ENCODE assay signal across 1 cellular context in genomic region chr2:190889175-190889943, GRCh38.
TF ChIP-seq lines count a peak whose summit lies in the region.

No MANE protein-coding gene starts in this region.

TF ChIP-seq in GM23338, 12 proteins besides CTCF, POLR2A, EP300 and RAD21 (continued from another document):
- TF ChIP-seq, protein P1, sequence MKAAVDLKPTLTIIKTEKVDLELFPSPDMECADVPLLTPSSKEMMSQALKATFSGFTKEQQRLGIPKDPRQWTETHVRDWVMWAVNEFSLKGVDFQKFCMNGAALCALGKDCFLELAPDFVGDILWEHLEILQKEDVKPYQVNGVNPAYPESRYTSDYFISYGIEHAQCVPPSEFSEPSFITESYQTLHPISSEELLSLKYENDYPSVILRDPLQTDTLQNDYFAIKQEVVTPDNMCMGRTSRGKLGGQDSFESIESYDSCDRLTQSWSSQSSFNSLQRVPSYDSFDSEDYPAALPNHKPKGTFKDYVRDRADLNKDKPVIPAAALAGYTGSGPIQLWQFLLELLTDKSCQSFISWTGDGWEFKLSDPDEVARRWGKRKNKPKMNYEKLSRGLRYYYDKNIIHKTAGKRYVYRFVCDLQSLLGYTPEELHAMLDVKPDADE (IDR thresholded peaks at IDR 0.05): no peak
- TF ChIP-seq, protein P2, sequence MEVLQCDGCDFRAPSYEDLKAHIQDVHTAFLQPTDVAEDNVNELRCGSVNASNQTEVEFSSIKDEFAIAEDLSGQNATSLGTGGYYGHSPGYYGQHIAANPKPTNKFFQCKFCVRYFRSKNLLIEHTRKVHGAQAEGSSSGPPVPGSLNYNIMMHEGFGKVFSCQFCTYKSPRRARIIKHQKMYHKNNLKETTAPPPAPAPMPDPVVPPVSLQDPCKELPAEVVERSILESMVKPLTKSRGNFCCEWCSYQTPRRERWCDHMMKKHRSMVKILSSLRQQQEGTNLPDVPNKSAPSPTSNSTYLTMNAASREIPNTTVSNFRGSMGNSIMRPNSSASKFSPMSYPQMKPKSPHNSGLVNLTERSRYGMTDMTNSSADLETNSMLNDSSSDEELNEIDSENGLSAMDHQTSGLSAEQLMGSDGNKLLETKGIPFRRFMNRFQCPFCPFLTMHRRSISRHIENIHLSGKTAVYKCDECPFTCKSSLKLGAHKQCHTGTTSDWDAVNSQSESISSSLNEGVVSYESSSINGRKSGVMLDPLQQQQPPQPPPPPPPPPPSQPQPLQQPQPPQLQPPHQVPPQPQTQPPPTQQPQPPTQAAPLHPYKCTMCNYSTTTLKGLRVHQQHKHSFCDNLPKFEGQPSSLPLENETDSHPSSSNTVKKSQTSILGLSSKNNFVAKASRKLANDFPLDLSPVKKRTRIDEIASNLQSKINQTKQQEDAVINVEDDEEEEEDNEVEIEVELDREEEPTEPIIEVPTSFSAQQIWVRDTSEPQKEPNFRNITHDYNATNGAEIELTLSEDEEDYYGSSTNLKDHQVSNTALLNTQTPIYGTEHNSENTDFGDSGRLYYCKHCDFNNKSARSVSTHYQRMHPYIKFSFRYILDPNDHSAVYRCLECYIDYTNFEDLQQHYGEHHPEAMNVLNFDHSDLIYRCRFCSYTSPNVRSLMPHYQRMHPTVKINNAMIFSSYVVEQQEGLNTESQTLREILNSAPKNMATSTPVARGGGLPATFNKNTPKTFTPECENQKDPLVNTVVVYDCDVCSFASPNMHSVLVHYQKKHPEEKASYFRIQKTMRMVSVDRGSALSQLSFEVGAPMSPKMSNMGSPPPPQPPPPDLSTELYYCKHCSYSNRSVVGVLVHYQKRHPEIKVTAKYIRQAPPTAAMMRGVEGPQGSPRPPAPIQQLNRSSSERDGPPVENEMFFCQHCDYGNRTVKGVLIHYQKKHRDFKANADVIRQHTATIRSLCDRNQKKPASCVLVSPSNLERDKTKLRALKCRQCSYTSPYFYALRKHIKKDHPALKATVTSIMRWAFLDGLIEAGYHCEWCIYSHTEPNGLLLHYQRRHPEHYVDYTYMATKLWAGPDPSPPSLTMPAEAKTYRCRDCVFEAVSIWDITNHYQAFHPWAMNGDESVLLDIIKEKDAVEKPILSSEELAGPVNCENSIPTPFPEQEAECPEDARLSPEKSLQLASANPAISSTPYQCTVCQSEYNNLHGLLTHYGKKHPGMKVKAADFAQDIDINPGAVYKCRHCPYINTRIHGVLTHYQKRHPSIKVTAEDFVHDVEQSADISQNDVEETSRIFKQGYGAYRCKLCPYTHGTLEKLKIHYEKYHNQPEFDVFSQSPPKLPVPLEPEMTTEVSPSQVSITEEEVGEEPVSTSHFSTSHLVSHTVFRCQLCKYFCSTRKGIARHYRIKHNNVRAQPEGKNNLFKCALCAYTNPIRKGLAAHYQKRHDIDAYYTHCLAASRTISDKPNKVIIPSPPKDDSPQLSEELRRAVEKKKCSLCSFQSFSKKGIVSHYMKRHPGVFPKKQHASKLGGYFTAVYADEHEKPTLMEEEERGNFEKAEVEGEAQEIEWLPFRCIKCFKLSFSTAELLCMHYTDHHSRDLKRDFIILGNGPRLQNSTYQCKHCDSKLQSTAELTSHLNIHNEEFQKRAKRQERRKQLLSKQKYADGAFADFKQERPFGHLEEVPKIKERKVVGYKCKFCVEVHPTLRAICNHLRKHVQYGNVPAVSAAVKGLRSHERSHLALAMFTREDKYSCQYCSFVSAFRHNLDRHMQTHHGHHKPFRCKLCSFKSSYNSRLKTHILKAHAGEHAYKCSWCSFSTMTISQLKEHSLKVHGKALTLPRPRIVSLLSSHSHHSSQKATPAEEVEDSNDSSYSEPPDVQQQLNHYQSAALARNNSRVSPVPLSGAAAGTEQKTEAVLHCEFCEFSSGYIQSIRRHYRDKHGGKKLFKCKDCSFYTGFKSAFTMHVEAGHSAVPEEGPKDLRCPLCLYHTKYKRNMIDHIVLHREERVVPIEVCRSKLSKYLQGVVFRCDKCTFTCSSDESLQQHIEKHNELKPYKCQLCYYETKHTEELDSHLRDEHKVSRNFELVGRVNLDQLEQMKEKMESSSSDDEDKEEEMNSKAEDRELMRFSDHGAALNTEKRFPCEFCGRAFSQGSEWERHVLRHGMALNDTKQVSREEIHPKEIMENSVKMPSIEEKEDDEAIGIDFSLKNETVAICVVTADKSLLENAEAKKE (CRISPR knock-in tag; IDR thresholded peaks at IDR 0.05): no peak
- no peak for TF ChIP-seq ZNF331 (CRISPR knock-in tag; IDR thresholded peaks at IDR 0.05; ENCODE audit: low read depth)
